Comparison of ENCODE assay signal across 8 cellular contexts in genomic region chr6:2853766-2854393, GRCh38. TPM values are rescaled to one million over a fixed set of nuclear protein-coding genes. Genes with fewer than 3 reads are reported as not detected.
DNase-seq lines count a peak whose midpoint lies in the region; ATAC-seq, FAIRE-seq and TF ChIP-seq lines count a peak whose summit lies in the region.

No MANE protein-coding gene starts in this region.

- no peaks in the 10 kb centered on the region for H3K27me3 Mint-ChIP-seq in activated B cell treated with CpG ODN at 0.5 μM for 24 hours
- no peaks in the 10 kb centered on the region for H3K27me3 Mint-ChIP-seq in chondrocyte (ENCODE audit: low read depth)

- FAIRE-seq in GM12892 (lab: Jason Lieb, UNC): peak; percentile 71

- no peak for TF ChIP-seq CTCF in activated B cell treated with CpG ODN at 0.5 μM for 24 hours (IDR thresholded peaks at IDR 0.05)
- peak; percentile 87 for TF ChIP-seq CTCF in chondrocyte (IDR thresholded peaks at IDR 0.05)
- peak; percentile 44 for TF ChIP-seq CTCF in lower lobe of right lung (IDR thresholded peaks at IDR 0.05)

- H3K27me3 ChIP-seq in lower lobe of right lung (ENCODE audit: low read depth): no peaks in the 10 kb centered on the region

- H3K4me3 Mint-ChIP-seq in activated B cell treated with CpG ODN at 0.5 μM for 24 hours (peak overlapping the region; percentile 74), chondrocyte (ENCODE audit: unreplicated experiment) (peak overlapping the region; percentile 61)

- CTCF ChIA-PET in activated B cell treated with CpG ODN at 0.5 μM for 24 hours (lab: Charles Lee): interaction anchor here (0.8 to 4.2 kb wide), 8 partner anchors 8 to 79 kb away, joined by 3 to 28 read pairs (median 5); no protein-coding TSS in a partner anchor

- peaks cover 7% of the 10 kb centered on the region for H3K36me3 Mint-ChIP-seq in activated B cell treated with CpG ODN at 0.5 μM for 24 hours (ENCODE audit: low read depth)
- no peaks in the 10 kb centered on the region for H3K36me3 Mint-ChIP-seq in chondrocyte (ENCODE audit: low read depth)

- H3K27ac Mint-ChIP-seq in activated B cell treated with CpG ODN at 0.5 μM for 24 hours (peak overlapping the region; percentile 97), chondrocyte (ENCODE audit: unreplicated experiment) (peak overlapping the region; percentile 93)

- H3K9me3 ChIP-seq in lower lobe of right lung: no peaks in the 10 kb centered on the region

- no peaks in the 10 kb centered on the region for H3K36me3 ChIP-seq in lower lobe of right lung

- H3K9me3 Mint-ChIP-seq in activated B cell treated with CpG ODN at 0.5 μM for 24 hours (peaks cover 3% of the 10 kb centered on the region), chondrocyte (ENCODE audit: low read depth) (no peaks in the 10 kb centered on the region)

- H3K27ac ChIP-seq in lower lobe of right lung: peak overlapping the region; percentile 81

- ATAC-seq in activated B cell treated with CpG ODN at 0.5 μM for 24 hours (ENCODE audit: low read depth): peak; percentile 42
- ATAC-seq in lower lobe of right lung: peak; percentile 44 to 61
- no peak for ATAC-seq in HG03045 (IDR thresholded peaks at IDR 0.05; ENCODE audit: unreplicated experiment)

- peaks cover 78% of the 10 kb centered on the region for H3K4me1 ChIP-seq in lower lobe of right lung

- intact Hi-C loops in activated B cell treated with CpG ODN at 0.5 μM for 24 hours (cut with micrococcal nuclease) (loop anchor here (1.0 to 2.0 kb wide), 5 partner anchors 8 to 135 kb away; partner anchors contain the start of gene SERPINB9), lower lobe of right lung (cut with DNase I) (loop anchor here (10.0 kb wide), 1 partner anchor 51 kb away; the partner anchor contains the start of gene SERPINB9)

- no peak for TF ChIP-seq POLR2A in GM12892 (IDR thresholded peaks at IDR 0.05; ENCODE audit: low read depth, low read length)

- POLR2A ChIA-PET in activated B cell treated with CpG ODN at 0.5 μM for 24 hours (lab: Charles Lee): interaction anchor here (0.5 to 7.0 kb wide), 10 partner anchors 9 to 944 kb away, joined by 3 to 139 read pairs (median 16); partner anchors contain the start of genes SERPINB1 and SERPINB9

- peak overlapping the region; percentile 34 for H3K4me3 ChIP-seq in lower lobe of right lung

- no peak for DNase-seq in GM12892 (ENCODE audit: insufficient read length)
- peak; percentile 86 for DNase-seq in LHCN-M2 (ENCODE audit: low read depth)
- DNase-seq in activated B cell treated with CpG ODN at 0.5 μM for 24 hours: no peak
- DNase-seq in chondrocyte (ENCODE audit: low spot score): no peak
- DNase-seq in lower lobe of right lung: no peak
- DNase-seq in stimulated activated CD8-positive, alpha-beta memory T cell treated with anti-CD3 and anti-CD28 coated beads, Interleukin-15, amount 100 ng/mL, for 4 hours (ENCODE audit: low read depth in 2 of 2): peak; percentile 73 to 87
- no peak for DNase-seq in NCI-H446 (lab: John Stamatoyannopoulos, UW)

- H3K4me1 Mint-ChIP-seq in activated B cell treated with CpG ODN at 0.5 μM for 24 hours: peaks cover 81% of the 10 kb centered on the region
- peaks cover 44% of the 10 kb centered on the region for H3K4me1 Mint-ChIP-seq in chondrocyte (ENCODE audit: low read depth)

RNA-seq across cellular contexts. Expression of gene SERPINB1, which starts 12.2 kb away (rescaled TPM):
- 7.5 TPM for polyA plus RNA-seq in GM12892 (2012; ENCODE audit: missing spikeins)
- total RNA-seq in LHCN-M2 (2014; rRNA removed) (13.0 and 18.9 TPM in 2 replicates), activated B cell treated with CpG ODN at 0.5 μM for 24 hours (59.9 and 60.5 TPM in 2 replicates), chondrocyte (9.0 to 9.3 TPM (median 9.1 TPM) in 3 replicates), lower lobe of right lung (125 TPM)
- 17.3 TPM for polyA plus RNA-seq in LHCN-M2 (2012)

RNA-seq across cellular contexts. Expression of gene SERPINB9, which starts 49.2 kb away (rescaled TPM):
- polyA plus RNA-seq in GM12892 (2012; ENCODE audit: missing spikeins): 13.7 TPM
- 1.7 and 3.2 TPM in 2 replicates for total RNA-seq in LHCN-M2 (2014; rRNA removed)
- polyA plus RNA-seq in LHCN-M2 (2012): 1.2 TPM
- 142 and 149 TPM in 2 replicates for total RNA-seq in activated B cell treated with CpG ODN at 0.5 μM for 24 hours
- 0.31 to 0.67 TPM (median 0.62 TPM) in 3 replicates for total RNA-seq in chondrocyte
- total RNA-seq in lower lobe of right lung: 12.8 TPM

Comparison
In these comparisons a context has a peak if more than half of its experiments do, and no peak if none do; other contexts are left out.
1. DNase-seq: peak in LHCN-M2 (single experiment) and stimulated activated CD8-positive, alpha-beta memory T cell treated with anti-CD3 and anti-CD28 coated beads, Interleukin-15, amount 100 ng/mL, for 4 hours (2 of 2); none in GM12892 (single experiment), activated B cell treated with CpG ODN at 0.5 μM for 24 hours (single experiment), chondrocyte (single experiment), lower lobe of right lung (single experiment) and NCI-H446 (0 of 2).
2. RNA of gene SERPINB9, which starts 49.2 kb away (total RNA-seq): 142 to 149 TPM in activated B cell treated with CpG ODN at 0.5 μM for 24 hours; 12.8 TPM in lower lobe of right lung (single experiment), 1.7 to 3.2 TPM in LHCN-M2 and 0.31 to 0.67 TPM in chondrocyte; every median in the first group is over 10 times any median in the second.